In the genomic region with DNA sequence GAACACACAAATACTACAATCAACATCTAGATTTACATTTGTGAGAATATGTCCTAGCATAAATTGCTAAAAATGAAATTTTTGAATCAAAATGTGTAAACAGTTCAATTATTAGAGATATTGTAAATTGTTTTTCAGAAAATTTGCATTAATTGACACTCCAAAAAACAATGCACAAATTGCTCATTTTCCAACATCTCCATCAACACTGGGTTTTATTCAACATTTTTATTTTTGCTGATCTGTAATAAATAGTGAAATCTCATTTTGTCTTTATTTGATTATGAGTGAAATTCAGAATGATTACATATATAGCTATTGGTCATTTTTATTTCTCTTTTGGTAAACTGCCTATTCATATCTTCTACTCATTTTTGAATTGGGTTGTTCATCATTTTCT, we compare ENCODE assay signal across 9 cellular contexts.
"Had no signal": no experiment of that assay in that cellular context is flagged by ENCODE, and none has a peak within 500 bp of the region (broad histone marks: within the 10 kb centered on the region; RNA-seq: fewer than 3 reads in every experiment).

No MANE protein-coding gene starts in this region.

- H3K4me1 ChIP-seq: HAP-1 had no signal

- DNase-seq: GM23248, GOT3, H7, HFFc6, KG1 had no signal

- ATAC-seq: HCT116, HepG2 had no signal

- H3K36me3 ChIP-seq: HAP-1 had no signal

- H3K4me3 ChIP-seq: GM23248, HAP-1 had no signal

- H3K9ac ChIP-seq: GM23248 had no signal

- H3K27ac ChIP-seq: GM23248, HL-60 had no signal

- FAIRE-seq: HepG2 had no signal

- H3K9me3 ChIP-seq: HAP-1 had no signal

- H2AFZ ChIP-seq: GM23248 had no signal
